In genomic region chr1:229578168-229579100, GRCh38 we compare ENCODE assay signal across 1 cellular context.
TF ChIP-seq lines count a peak whose summit lies in the region.

No MANE protein-coding gene starts in this region.

TF ChIP-seq in H1, 55 proteins besides CTCF, POLR2A, EP300 and RAD21 (continued from another document):
- TF ChIP-seq CEBPB (IDR thresholded peaks at IDR 0.05; ENCODE audit: low read depth, low read length), result no peak
TF ChIP-seq in H1: peak in this region for 0.
